ENCODE assay signal across 28 cellular contexts in genomic region chr10:74813860-74814259, GRCh38.
"Had no signal": no experiment of that assay in that cellular context is flagged by ENCODE, and none has a peak within 500 bp of the region (broad histone marks: within the 10 kb centered on the region; RNA-seq: fewer than 3 reads in every experiment).

No MANE protein-coding gene starts in this region.

- H3K4me3 ChIP-seq: body of pancreas, left lung, lower lobe of right lung, pancreas, prostate gland, thyroid gland had no signal

- H3K4me1 ChIP-seq: body of pancreas, gastroesophageal sphincter, left lung, lower lobe of right lung, pancreas, prostate gland, thyroid gland had no signal

- H3K27ac Mint-ChIP-seq: activated CD8-positive, alpha-beta memory T cell treated with anti-CD3 and anti-CD28 coated beads, Interleukin-2, amount 10 ng/mL, durations not matched to agents 7 days and 5 days; activated CD8-positive, alpha-beta T cell treated with anti-CD3 and anti-CD28 coated beads, Interleukin-2, amount 10 ng/mL, durations not matched to agents 7 days and 5 days; activated naive CD4-positive, alpha-beta T cell treated with anti-CD3 and anti-CD28 coated beads, Interleukin-2, amount 50 U/mL, for 72 hours; natural killer cell; stimulated activated memory B cell treated with anti-CD40 and anti-IgM and Interleukin-4, amounts not matched to agents 10 μg/mL and 1 μg/mL and 100 μg/mL, for 72 hours; stimulated activated naive CD8-positive, alpha-beta T cell treated with anti-CD3 and anti-CD28 coated beads, Interleukin-15, amount 100 ng/mL, for 72 hours had no signal

- H3K9me3 Mint-ChIP-seq: natural killer cell had no signal

- DNase-seq: activated CD4-positive, alpha-beta T cell treated with anti-CD3 and anti-CD28 coated beads, Interleukin-2, amount 50 U/mL, for 1 hour; activated CD8-positive, alpha-beta memory T cell treated with anti-CD3 and anti-CD28 coated beads, Interleukin-2, amount 10 ng/mL, durations not matched to agents 7 days and 5 days; activated CD8-positive, alpha-beta T cell treated with anti-CD3 and anti-CD28 coated beads, Interleukin-2, amount 10 ng/mL, durations not matched to agents 7 days and 5 days; activated naive CD4-positive, alpha-beta T cell; activated T-cell treated with anti-CD3 and anti-CD28 coated beads, Interleukin-2, amount 50 U/mL, for 48 hours; anterior cingulate cortex; body of pancreas; dermis blood vessel endothelial cell; effector CD8-positive, alpha-beta T cell; erythroblast; hippocampal formation; left lung; lower lobe of right lung; mesenchymal stem cell; natural killer cell; pancreas; stimulated activated CD4-positive, alpha-beta T cell treated with anti-CD3 and anti-CD28 coated beads, Interleukin-1b, Interleukin-23, amount 100 ng/mL, for 48 hours; stimulated activated CD4-positive, alpha-beta T cell treated with anti-CD3 and anti-CD28 coated beads, Interleukin-4, amount 100 ng/mL, for 4 hours; stimulated activated CD8-positive, alpha-beta memory T cell treated with anti-CD3 and anti-CD28 coated beads, Interleukin-4, amount 100 ng/mL, for 48 hours; stimulated activated naive CD8-positive, alpha-beta T cell treated with anti-CD3 and anti-CD28 coated beads, Interleukin-15, amount 100 ng/mL, for 72 hours; T-helper 2 cell; thyroid gland had no signal

- H3K27me3 ChIP-seq: body of pancreas, gastroesophageal sphincter, pancreas, thyroid gland had no signal

- H3K27me3 Mint-ChIP-seq: activated CD8-positive, alpha-beta memory T cell treated with anti-CD3 and anti-CD28 coated beads, Interleukin-2, amount 10 ng/mL, durations not matched to agents 7 days and 5 days; stimulated activated memory B cell treated with anti-CD40 and anti-IgM and Interleukin-4, amounts not matched to agents 10 μg/mL and 1 μg/mL and 100 μg/mL, for 72 hours; stimulated activated naive CD8-positive, alpha-beta T cell treated with anti-CD3 and anti-CD28 coated beads, Interleukin-15, amount 100 ng/mL, for 72 hours had no signal

- H3K4me3 Mint-ChIP-seq: activated CD8-positive, alpha-beta memory T cell treated with anti-CD3 and anti-CD28 coated beads, Interleukin-2, amount 10 ng/mL, durations not matched to agents 7 days and 5 days; activated CD8-positive, alpha-beta T cell treated with anti-CD3 and anti-CD28 coated beads, Interleukin-2, amount 10 ng/mL, durations not matched to agents 7 days and 5 days; natural killer cell; stimulated activated memory B cell treated with anti-CD40 and anti-IgM and Interleukin-4, amounts not matched to agents 10 μg/mL and 1 μg/mL and 100 μg/mL, for 72 hours; stimulated activated naive CD8-positive, alpha-beta T cell treated with anti-CD3 and anti-CD28 coated beads, Interleukin-15, amount 100 ng/mL, for 72 hours had no signal

- H3K4me1 Mint-ChIP-seq: stimulated activated memory B cell treated with anti-CD40 and anti-IgM and Interleukin-4, amounts not matched to agents 10 μg/mL and 1 μg/mL and 100 μg/mL, for 72 hours had no signal

- H3K36me3 ChIP-seq: gastroesophageal sphincter, left lung, lower lobe of right lung, pancreas, prostate gland, thyroid gland had no signal

- FAIRE-seq: colon, islet of Langerhans, pancreas had no signal

- H3K27ac ChIP-seq: body of pancreas, gastroesophageal sphincter, left lung, lower lobe of right lung, pancreas, prostate gland, thyroid gland had no signal

- H3K36me3 Mint-ChIP-seq: natural killer cell; stimulated activated memory B cell treated with anti-CD40 and anti-IgM and Interleukin-4, amounts not matched to agents 10 μg/mL and 1 μg/mL and 100 μg/mL, for 72 hours had no signal

- H3K9me3 ChIP-seq: body of pancreas, left lung, lower lobe of right lung, pancreas, prostate gland, thyroid gland had no signal
